Comparison of ENCODE assay signal across 34 cellular contexts in the genomic region with DNA sequence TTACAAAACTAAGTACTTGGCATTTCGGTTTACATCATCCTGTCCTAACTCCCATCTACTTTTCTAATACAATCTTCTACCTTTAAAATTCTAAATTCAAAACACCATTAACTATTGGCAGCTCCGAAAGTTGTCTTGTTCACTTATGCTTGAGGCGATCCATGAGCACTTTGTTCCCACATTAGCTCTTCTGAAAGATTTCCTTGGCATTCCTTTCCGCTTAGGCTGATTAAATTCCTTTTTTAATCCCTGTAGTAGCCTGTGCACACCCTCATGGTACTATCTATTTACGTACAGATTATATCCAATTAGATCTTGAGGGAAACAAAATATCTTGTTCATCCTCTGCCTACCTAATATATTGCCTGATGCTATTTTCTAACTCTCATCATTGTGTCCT.
"Had no signal": no experiment of that assay in that cellular context is flagged by ENCODE, and none has a peak within 500 bp of the region (broad histone marks: within the 10 kb centered on the region; RNA-seq: fewer than 3 reads in every experiment).

No MANE protein-coding gene starts in this region.

- H3K4me3 ChIP-seq: body of pancreas, cardiac muscle cell, colonic mucosa, esophagus squamous epithelium, gastroesophageal sphincter had no signal

- H3K9me3 ChIP-seq: body of pancreas, colonic mucosa, esophagus squamous epithelium, gastroesophageal sphincter had no signal

- H3K4me1 Mint-ChIP-seq: activated CD4-positive, alpha-beta T cell treated with anti-CD3 and anti-CD28 coated beads for 36 hours; activated CD4-positive, alpha-beta T cell treated with anti-CD3 and anti-CD28 coated beads, Interleukin-2, amount 10 ng/mL, durations not matched to agents 24 days and 14 days; activated CD8-positive, alpha-beta memory T cell treated with anti-CD3 and anti-CD28 coated beads, Interleukin-2, amount 10 ng/mL, durations not matched to agents 7 days and 5 days; activated naive CD4-positive, alpha-beta T cell treated with anti-CD3 and anti-CD28 coated beads, Interleukin-2, amount 50 U/mL, for 24 hours; activated naive CD8-positive, alpha-beta T cell treated with anti-CD3 and anti-CD28 coated beads, Interleukin-2, amount 10 ng/mL, durations not matched to agents 7 days and 5 days; T-helper 17 cell had no signal

- H3K27ac Mint-ChIP-seq: activated CD4-positive, alpha-beta memory T cell treated with anti-CD3 and anti-CD28 coated beads for 36 hours; activated CD4-positive, alpha-beta T cell treated with anti-CD3 and anti-CD28 coated beads for 36 hours; activated CD4-positive, alpha-beta T cell treated with anti-CD3 and anti-CD28 coated beads, Interleukin-2, amount 10 ng/mL, durations not matched to agents 24 days and 14 days; activated CD8-positive, alpha-beta memory T cell treated with anti-CD3 and anti-CD28 coated beads, Interleukin-2, amount 10 ng/mL, durations not matched to agents 7 days and 5 days; activated CD8-positive, alpha-beta T cell treated with anti-CD3 and anti-CD28 coated beads, Interleukin-2, amount 10 ng/mL, durations not matched to agents 7 days and 5 days; activated naive CD4-positive, alpha-beta T cell treated with anti-CD3 and anti-CD28 coated beads for 36 hours; activated naive CD4-positive, alpha-beta T cell treated with anti-CD3 and anti-CD28 coated beads, Interleukin-2, amount 50 U/mL, for 24 hours; activated naive CD8-positive, alpha-beta T cell treated with anti-CD3 and anti-CD28 coated beads, Interleukin-2, amount 10 ng/mL, durations not matched to agents 7 days and 5 days; activated T-helper 1 cell treated with anti-CD3 and anti-CD28 coated beads, Interleukin-12 subunit alpha, Interleukin-12 subunit beta, Interleukin-2, Interleukin-4 antibody, amounts not matched to agents 30 ng/mL and 10 ng/mL and 1 ng/mL, durations not matched to agents 14 hours and 24 hours and 36 hours; activated T-helper 2 cell treated with anti-CD3 and anti-CD28 coated beads, Interferon-gamma antibody, Interleukin-2, Interleukin-4, amounts not matched to agents 10 μg/mL and 5 μg/mL and 100 μg/mL, durations not matched to agents 14 hours and 24 hours and 36 hours; T-helper 17 cell; T-helper 2 cell treated with Interferon-gamma antibody and Interleukin-4, amounts not matched to agents 5 μg/mL and 100 μg/mL, for 36 hours had no signal

- H3K27me3 ChIP-seq: body of pancreas, cardiac muscle cell, colonic mucosa, esophagus squamous epithelium, gastroesophageal sphincter had no signal

- H3K36me3 ChIP-seq: cardiac muscle cell, colonic mucosa, esophagus squamous epithelium, gastroesophageal sphincter had no signal

- H3K36me3 Mint-ChIP-seq: activated CD4-positive, alpha-beta memory T cell treated with anti-CD3 and anti-CD28 coated beads for 36 hours; activated CD8-positive, alpha-beta memory T cell treated with anti-CD3 and anti-CD28 coated beads, Interleukin-2, amount 10 ng/mL, durations not matched to agents 7 days and 5 days; activated naive CD4-positive, alpha-beta T cell treated with anti-CD3 and anti-CD28 coated beads, Interleukin-2, amount 50 U/mL, for 24 hours; activated naive CD8-positive, alpha-beta T cell treated with anti-CD3 and anti-CD28 coated beads, Interleukin-2, amount 10 ng/mL, durations not matched to agents 7 days and 5 days had no signal

- H3K4me1 ChIP-seq: body of pancreas, colonic mucosa, esophagus squamous epithelium, gastroesophageal sphincter had no signal

- FAIRE-seq: endometrium, endothelial cell of umbilical vein had no signal

- H3K4me3 Mint-ChIP-seq: activated CD4-positive, alpha-beta memory T cell treated with anti-CD3 and anti-CD28 coated beads for 36 hours; activated CD4-positive, alpha-beta T cell treated with anti-CD3 and anti-CD28 coated beads for 36 hours; activated CD4-positive, alpha-beta T cell treated with anti-CD3 and anti-CD28 coated beads, Interleukin-2, amount 10 ng/mL, durations not matched to agents 24 days and 14 days; activated CD8-positive, alpha-beta memory T cell treated with anti-CD3 and anti-CD28 coated beads, Interleukin-2, amount 10 ng/mL, durations not matched to agents 7 days and 5 days; activated CD8-positive, alpha-beta T cell treated with anti-CD3 and anti-CD28 coated beads, Interleukin-2, amount 10 ng/mL, durations not matched to agents 7 days and 5 days; activated naive CD4-positive, alpha-beta T cell treated with anti-CD3 and anti-CD28 coated beads for 36 hours; activated naive CD4-positive, alpha-beta T cell treated with anti-CD3 and anti-CD28 coated beads, Interleukin-2, amount 50 U/mL, for 24 hours; activated naive CD8-positive, alpha-beta T cell treated with anti-CD3 and anti-CD28 coated beads, Interleukin-2, amount 10 ng/mL, durations not matched to agents 7 days and 5 days; activated T-helper 1 cell treated with anti-CD3 and anti-CD28 coated beads, Interleukin-12 subunit alpha, Interleukin-12 subunit beta, Interleukin-2, Interleukin-4 antibody, amounts not matched to agents 30 ng/mL and 10 ng/mL and 1 ng/mL, durations not matched to agents 14 hours and 24 hours and 36 hours; T-helper 17 cell; T-helper 2 cell treated with Interferon-gamma antibody and Interleukin-4, amounts not matched to agents 5 μg/mL and 100 μg/mL, for 36 hours had no signal

- DNase-seq: activated CD4-positive, alpha-beta memory T cell treated with anti-CD3 and anti-CD28 coated beads for 36 hours; activated CD4-positive, alpha-beta T cell treated with anti-CD3 and anti-CD28 coated beads for 36 hours; activated CD4-positive, alpha-beta T cell treated with anti-CD3 and anti-CD28 coated beads, Interleukin-2, amount 10 ng/mL, durations not matched to agents 24 days and 14 days; activated CD4-positive, CD25-positive, alpha-beta regulatory T cell; activated CD4-positive, CD25-positive, alpha-beta regulatory T cell treated with anti-CD3 and anti-CD28 coated beads, Interleukin-2, amount 50 U/mL, for 72 hours; activated CD8-positive, alpha-beta memory T cell treated with anti-CD3 and anti-CD28 coated beads, Interleukin-2, amount 10 ng/mL, durations not matched to agents 7 days and 5 days; activated CD8-positive, alpha-beta memory T cell treated with anti-CD3 and anti-CD28 coated beads, Interleukin-2, amount 50 U/mL, for 4 hours; activated CD8-positive, alpha-beta T cell treated with anti-CD3 and anti-CD28 coated beads, Interleukin-2, amount 10 ng/mL, durations not matched to agents 7 days and 5 days; activated effector memory CD4-positive, alpha-beta T cell treated with anti-CD3 and anti-CD28 coated beads, Interleukin-2, amount 50 U/mL, for 16 hours; activated naive CD4-positive, alpha-beta T cell treated with anti-CD3 and anti-CD28 coated beads for 36 hours; activated naive CD8-positive, alpha-beta T cell treated with anti-CD3 and anti-CD28 coated beads, Interleukin-2, amount 10 ng/mL, durations not matched to agents 7 days and 5 days; activated T-cell treated with anti-CD3 and anti-CD28 coated beads, Interleukin-2, amount 50 U/mL, for 1 hour; activated T-cell treated with anti-CD3 and anti-CD28 coated beads, Interleukin-2, amount 50 U/mL, for 48 hours; amniotic stem cell; anterior cingulate cortex; body of pancreas; central memory CD4-positive, alpha-beta T cell; cerebellar nuclear complex; colonic mucosa; effector CD8-positive, alpha-beta T cell; esophagus squamous epithelium; foreskin melanocyte; T-helper 1 cell; T-helper 17 cell; T1000 had no signal

- H3K27me3 Mint-ChIP-seq: activated CD4-positive, alpha-beta memory T cell treated with anti-CD3 and anti-CD28 coated beads for 36 hours; activated CD4-positive, alpha-beta T cell treated with anti-CD3 and anti-CD28 coated beads for 36 hours; activated CD4-positive, alpha-beta T cell treated with anti-CD3 and anti-CD28 coated beads, Interleukin-2, amount 10 ng/mL, durations not matched to agents 24 days and 14 days; activated CD8-positive, alpha-beta memory T cell treated with anti-CD3 and anti-CD28 coated beads, Interleukin-2, amount 10 ng/mL, durations not matched to agents 7 days and 5 days; activated naive CD4-positive, alpha-beta T cell treated with anti-CD3 and anti-CD28 coated beads, Interleukin-2, amount 50 U/mL, for 24 hours; activated naive CD8-positive, alpha-beta T cell treated with anti-CD3 and anti-CD28 coated beads, Interleukin-2, amount 10 ng/mL, durations not matched to agents 7 days and 5 days; T-helper 17 cell had no signal

- H3K27ac ChIP-seq: body of pancreas, cardiac muscle cell, colonic mucosa, epithelial cell of prostate, esophagus squamous epithelium, gastroesophageal sphincter had no signal
